9 cellular contexts compared by ENCODE assay signal in genomic region chr16:68972720-68973119, GRCh38.
DNase-seq lines count a peak whose midpoint lies in the region; ATAC-seq and TF ChIP-seq lines count a peak whose summit lies in the region.
"Had no signal": no experiment of that assay in that cellular context is flagged by ENCODE, and none has a peak within 500 bp of the region (broad histone marks: within the 10 kb centered on the region; RNA-seq: fewer than 3 reads in every experiment).

No MANE protein-coding gene starts in this region.

- peak overlapping the region; percentile 80 for H3K27ac Mint-ChIP-seq in WTC11
- no peak overlapping the region for H3K27ac Mint-ChIP-seq in activated CD4-positive, alpha-beta T cell treated with anti-CD3 and anti-CD28 coated beads for 36 hours

- H3K9me3 Mint-ChIP-seq in WTC11: no peaks in the 10 kb centered on the region
- no peaks in the 10 kb centered on the region for H3K9me3 Mint-ChIP-seq in activated CD4-positive, alpha-beta T cell treated with anti-CD3 and anti-CD28 coated beads for 36 hours (ENCODE audit: low read depth)

- CTCF ChIA-PET in WTC11 (lab: Charles Lee): interaction anchor here (0.7 to 1.8 kb wide), 7 partner anchors 10 to 145 kb away, joined by 3 to 8 read pairs (median 3); no protein-coding TSS in a partner anchor
- CTCF ChIA-PET in activated CD4-positive, alpha-beta T cell treated with anti-CD3 and anti-CD28 coated beads for 36 hours (lab: Charles Lee): interaction anchor here (0.7 kb wide), 1 partner anchor 735 kb away, joined by 3 read pairs; no protein-coding TSS in a partner anchor

- no peaks in the 10 kb centered on the region for H3K27me3 ChIP-seq in HUES6 (ENCODE audit: control insufficient read depth, insufficient read depth, low read length)
- no peaks in the 10 kb centered on the region for H3K27me3 ChIP-seq in kidney epithelial cell (ENCODE audit: control insufficient read depth, insufficient read depth, low read length)

- H3K4me1 ChIP-seq in HUES6 (ENCODE audit: control insufficient read depth, insufficient read depth, low read length): peaks cover 24% of the 10 kb centered on the region

- H3K27ac ChIP-seq in HUES6 (ENCODE audit: low read depth, low read length): 0 out of 2 replicates have a peak overlapping the region, but pooled peaks have one; percentile 12

- intact Hi-C loops in activated CD4-positive, alpha-beta T cell treated with anti-CD3 and anti-CD28 coated beads for 36 hours (cut with DNase I, micrococcal nuclease): no loop called here
- intact Hi-C loops in posterior cingulate gyrus (cut with DNase I): no loop called here

- H3K36me3 ChIP-seq in HUES6 (ENCODE audit: control insufficient read depth, insufficient read depth, low read length) (peaks cover 13% of the 10 kb centered on the region; the same call in 1 of the 2 replicates), kidney epithelial cell (ENCODE audit: control insufficient read depth, insufficient read depth, low read length) (no peaks in the 10 kb centered on the region)

- TF ChIP-seq CTCF in AG09319 (IDR thresholded peaks at IDR 0.05; ENCODE audit: low read depth, low read length) (peak; percentile 40), WTC11 (IDR thresholded peaks at IDR 0.05) (no peak), kidney epithelial cell (IDR thresholded peaks at IDR 0.05; ENCODE audit: insufficient read depth, low read length, poor library complexity, severe bottlenecking) (peak; percentile 68)

- H3K9ac ChIP-seq in HUES6 (ENCODE audit: low read length): no peak overlapping the region

- no peak overlapping the region for H3K4me3 ChIP-seq in HUES6 (ENCODE audit: low read depth, low read length)
- H3K4me3 ChIP-seq in kidney epithelial cell (ENCODE audit: low read depth, low read length): no peak overlapping the region

- ATAC-seq in WTC11: peak; percentile 90
- no peak for ATAC-seq in HG02840 (IDR thresholded peaks at IDR 0.05; ENCODE audit: low FRiP score, unreplicated experiment)
- no peak for ATAC-seq in activated CD4-positive, alpha-beta T cell treated with anti-CD3 and anti-CD28 coated beads for 36 hours
- ATAC-seq in HG02678 (IDR thresholded peaks at IDR 0.05; ENCODE audit: unreplicated experiment): no peak
- ATAC-seq: Right ventricle myocardium inferior had no signal

- POLR2A ChIA-PET in WTC11 (lab: Charles Lee): interaction anchor here (0.6 kb wide), 1 partner anchor 158 kb away, joined by 4 read pairs; no protein-coding TSS in a partner anchor
- POLR2A ChIA-PET in activated CD4-positive, alpha-beta T cell treated with anti-CD3 and anti-CD28 coated beads for 36 hours (lab: Charles Lee): no interaction called here

- DNase-seq in AG09319 (ENCODE audit: extremely low read depth, low read depth) (no peak), WTC11 (ENCODE audit: low spot score) (peak; percentile 58), kidney epithelial cell (ENCODE audit: low read depth) (peak; percentile 49), posterior cingulate gyrus (no peak)
- DNase-seq in activated CD4-positive, alpha-beta T cell treated with anti-CD3 and anti-CD28 coated beads for 36 hours: no peak

- H3K36me3 Mint-ChIP-seq in WTC11: peaks cover 7% of the 10 kb centered on the region; the same call in 1 of the 2 replicates
- peaks cover 31% of the 10 kb centered on the region for H3K36me3 Mint-ChIP-seq in activated CD4-positive, alpha-beta T cell treated with anti-CD3 and anti-CD28 coated beads for 36 hours (ENCODE audit: low read depth)

- peaks cover 36% of the 10 kb centered on the region for H3K4me1 Mint-ChIP-seq in WTC11
- H3K4me1 Mint-ChIP-seq in activated CD4-positive, alpha-beta T cell treated with anti-CD3 and anti-CD28 coated beads for 36 hours: no peaks in the 10 kb centered on the region

- no peaks in the 10 kb centered on the region for H3K27me3 Mint-ChIP-seq in WTC11 (ENCODE audit: low read depth)
- no peaks in the 10 kb centered on the region for H3K27me3 Mint-ChIP-seq in activated CD4-positive, alpha-beta T cell treated with anti-CD3 and anti-CD28 coated beads for 36 hours

- no peaks in the 10 kb centered on the region for H3K9me3 ChIP-seq in HUES6 (ENCODE audit: control insufficient read depth, insufficient read depth, low read depth, low read length)

- H3K4me3 Mint-ChIP-seq in WTC11: no peak overlapping the region
- no peak overlapping the region for H3K4me3 Mint-ChIP-seq in activated CD4-positive, alpha-beta T cell treated with anti-CD3 and anti-CD28 coated beads for 36 hours

TF ChIP-seq in WTC11, 78 proteins besides CTCF, POLR2A, EP300 and RAD21 (continues in another document):
- no peak for TF ChIP-seq USF1 (CRISPR knock-in tag; IDR thresholded peaks at IDR 0.05)
- TF ChIP-seq ZNF281 (CRISPR knock-in tag; IDR thresholded peaks at IDR 0.05): no peak
- TF ChIP-seq AFF4 (CRISPR knock-in tag; IDR thresholded peaks at IDR 0.05; ENCODE audit: borderline replicate concordance): no peak
- no peak for TF ChIP-seq TEAD1 (CRISPR knock-in tag; IDR thresholded peaks at IDR 0.05)
- no peak for TF ChIP-seq E2F5 (CRISPR knock-in tag; IDR thresholded peaks at IDR 0.05)
- TF ChIP-seq EMX1 (CRISPR knock-in tag; IDR thresholded peaks at IDR 0.05): 0 out of 2 replicates have a peak, but pooled peaks have one; percentile 42
- TF ChIP-seq MAX (CRISPR knock-in tag; IDR thresholded peaks at IDR 0.05): no peak; the same call in 1 of the 2 replicates
- peak; percentile 66; the same call in 1 of the 2 replicates for TF ChIP-seq ZNF121 (CRISPR knock-in tag; IDR thresholded peaks at IDR 0.05)
- peak; percentile 68; the same call in 1 of the 2 replicates for TF ChIP-seq ETV6 (CRISPR knock-in tag; IDR thresholded peaks at IDR 0.05)

Comparison
In these comparisons a context has a peak if more than half of its experiments do, and no peak if none do; other contexts are left out.
1. DNase-seq: peak in WTC11 (single experiment) and kidney epithelial cell (single experiment); none in AG09319 (single experiment), activated CD4-positive, alpha-beta T cell treated with anti-CD3 and anti-CD28 coated beads for 36 hours (single experiment) and posterior cingulate gyrus (0 of 10).